ENCODE assay signal across 18 cellular contexts in the genomic region with DNA sequence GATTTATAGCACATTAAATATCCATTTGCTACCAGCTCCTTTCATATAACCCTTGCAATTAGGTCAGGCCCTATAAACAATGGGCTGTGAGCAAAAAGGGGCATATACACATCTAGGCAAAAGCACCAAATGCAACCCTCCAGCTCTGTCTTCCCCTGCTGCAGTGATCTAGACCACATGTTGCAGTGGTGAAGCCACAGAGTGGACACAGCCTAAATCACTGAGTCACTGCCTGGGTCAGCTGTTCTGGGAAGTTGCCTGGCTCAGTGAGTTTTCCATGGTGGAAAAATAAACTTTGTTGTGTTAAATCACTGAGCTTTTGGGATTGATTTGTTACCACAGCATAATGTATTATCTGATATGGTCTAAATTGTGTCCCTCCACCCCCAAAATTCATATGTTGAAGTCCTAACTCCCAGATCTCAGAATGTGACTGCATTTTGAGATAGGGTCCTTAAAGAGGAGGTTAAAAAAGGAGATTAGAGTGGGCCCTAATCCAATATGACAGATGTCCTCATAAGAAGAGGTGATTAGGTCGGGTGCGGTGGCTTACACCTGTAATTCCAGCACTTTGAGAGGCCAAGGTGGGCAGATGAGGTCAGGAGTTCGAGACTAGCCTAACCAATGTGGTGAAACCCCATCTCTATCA.
DNase-seq lines count a peak whose midpoint lies in the region; ATAC-seq and TF ChIP-seq lines count a peak whose summit lies in the region.
"Had no signal": no experiment of that assay in that cellular context is flagged by ENCODE, and none has a peak within 500 bp of the region (broad histone marks: within the 10 kb centered on the region; RNA-seq: fewer than 3 reads in every experiment).

No MANE protein-coding gene starts in this region.

- no peak overlapping the region for H3K4me3 ChIP-seq in HFF-Myc (replicated peaks; ENCODE audit: low read depth, low read length)
- H3K4me3 ChIP-seq in foreskin fibroblast (ENCODE audit: low read depth in 1 of 2, low read length in 2 of 2), result no peak overlapping the region
- H3K4me3 ChIP-seq: GM12878, right lobe of liver had no signal

- no peak for ATAC-seq in HG03457 (IDR thresholded peaks at IDR 0.05; ENCODE audit: unreplicated experiment)
- ATAC-seq: activated CD4-positive, CD25-positive, alpha-beta regulatory T cell treated with anti-CD3 and anti-CD28 coated beads, Interleukin-2, amount 50 U/mL, for 24 hours; activated CD8-positive, alpha-beta memory T cell treated with anti-CD3 and anti-CD28 coated beads, Interleukin-2, amount 10 ng/mL, durations not matched to agents 7 days and 5 days; GM12878; T-cell had no signal

- DNase-seq in HFF-Myc (ENCODE audit: extremely low read depth, low read depth) (peak; percentile 31), amniotic epithelial cell (ENCODE audit: low read depth) (peak; percentile 64), foreskin fibroblast (peak; percentile 73 to 87), stromal cell of bone marrow (ENCODE audit: low read depth) (peak; percentile 79), DMS53 treated with DMSO at 0.1 percent for 48 hours (lab: John Stamatoyannopoulos, UW; ENCODE audit: unreplicated experiment) (no peak), putamen (ENCODE audit: low spot score) (no peak)
- DNase-seq: activated CD8-positive, alpha-beta memory T cell treated with anti-CD3 and anti-CD28 coated beads, Interleukin-2, amount 10 ng/mL, durations not matched to agents 7 days and 5 days; CD4-positive, CD25-positive, alpha-beta regulatory T cell; effector CD8-positive, alpha-beta T cell; immature natural killer cell; mesendoderm; NCI-H1092; right lobe of liver; stimulated activated CD4-positive, alpha-beta T cell treated with anti-CD3 and anti-CD28 coated beads, Interleukin-4, amount 100 ng/mL, for 24 hours; T-cell had no signal

- TF ChIP-seq CTCF in HFF-Myc (IDR thresholded peaks at IDR 0.05; ENCODE audit: low read depth, low read length, missing control alignments) (no peak), foreskin fibroblast (IDR thresholded peaks at IDR 0.05; ENCODE audit: low read depth, low read length) (no peak)

Comparison
In these comparisons a context has a peak if more than half of its experiments do, and no peak if none do; other contexts are left out.
1. DNase-seq: peak in HFF-Myc (single experiment), amniotic epithelial cell (single experiment), foreskin fibroblast (2 of 2) and stromal cell of bone marrow (single experiment); none in DMS53 treated with DMSO at 0.1 percent for 48 hours (single experiment) and putamen (single experiment).